ENCODE assay signal across 16 cellular contexts in the genomic region with DNA sequence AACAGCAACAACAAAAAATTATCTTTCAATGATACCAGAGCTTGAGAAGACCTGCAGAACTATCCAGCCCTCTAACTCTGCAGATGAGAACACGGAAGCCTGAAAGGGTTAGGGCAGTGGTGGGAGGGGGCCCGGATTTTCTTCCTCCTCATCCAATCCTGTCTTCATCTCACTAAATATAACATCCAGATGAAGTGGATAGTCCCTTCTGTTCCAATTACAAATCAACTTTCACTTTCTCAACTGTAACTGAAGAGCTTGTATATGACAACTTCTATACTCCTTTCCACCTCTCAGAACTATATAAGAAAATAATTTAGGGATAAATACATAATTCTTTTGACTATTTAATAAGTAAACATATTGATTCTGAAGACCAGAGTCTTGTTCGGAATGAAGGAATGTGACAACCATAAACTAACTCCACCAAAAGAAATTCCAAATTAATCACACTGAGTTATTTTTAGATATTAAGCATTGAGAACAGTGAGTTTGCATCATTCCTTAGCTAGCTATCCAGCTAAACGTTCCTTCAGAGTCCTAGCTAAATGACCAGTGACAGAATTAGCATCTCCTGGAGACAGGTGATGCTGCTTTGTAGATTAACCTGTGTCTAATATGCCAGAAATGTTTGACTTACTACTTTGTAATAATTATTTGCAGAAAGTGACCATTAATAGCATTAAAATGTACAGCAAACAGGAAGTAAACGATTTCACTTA. TPM values are rescaled to one million over a fixed set of nuclear protein-coding genes. Genes with fewer than 3 reads are reported as not detected.
DNase-seq lines count a peak whose midpoint lies in the region; ATAC-seq, FAIRE-seq and TF ChIP-seq lines count a peak whose summit lies in the region.
"Had no signal": no experiment of that assay in that cellular context is flagged by ENCODE, and none has a peak within 500 bp of the region (broad histone marks: within the 10 kb centered on the region; RNA-seq: fewer than 3 reads in every experiment).

No MANE protein-coding gene starts in this region.

- H3K4me2 ChIP-seq in K562 (ENCODE audit: insufficient read depth, low read length): no peak overlapping the region

- DNase-seq in EH (ENCODE audit: low read depth) (peak; percentile 66), K562 (ENCODE audit: extremely low read depth in 1 of 4, low spot score in 3 of 4) (no peak), heart right ventricle (no peak), sigmoid colon (no peak), dorsolateral prefrontal cortex (no peak), NCI-H187 treated with DMSO at 0.1 percent for 48 hours (lab: John Stamatoyannopoulos, UW) (no peak)
- no peak for DNase-seq in CD8-positive, alpha-beta memory T cell
- DNase-seq: activated CD4-positive, CD25-positive, alpha-beta regulatory T cell treated with anti-CD3 and anti-CD28 coated beads, Interleukin-2, amount 50 U/mL, for 72 hours; activated T-cell treated with anti-CD3 and anti-CD28 coated beads, Interleukin-2, amount 50 U/mL, for 72 hours; C1 segment of cervical spinal cord; foreskin keratinocyte; Kasumi-1; NCI-H2107; occipital lobe had no signal

- TF ChIP-seq EP300 in K562 (IDR thresholded peaks at IDR 0.05; ENCODE audit: low read length) (no peak), sigmoid colon (IDR thresholded peaks at IDR 0.05) (no peak)

- H3K9ac ChIP-seq in K562 (ENCODE audit: insufficient read depth in 1 of 2, low read depth in 2 of 2, low read length in 2 of 2): no peak overlapping the region

- H3K9me3 ChIP-seq in K562 (replicated peaks; ENCODE audit: control insufficient read depth, insufficient read depth, low read depth, low read length): no peaks in the 10 kb centered on the region
- H3K9me3 ChIP-seq in heart right ventricle: no peaks in the 10 kb centered on the region
- H3K9me3 ChIP-seq in sigmoid colon: no peaks in the 10 kb centered on the region
- H3K9me3 ChIP-seq in CD8-positive, alpha-beta memory T cell (ENCODE audit: low read length): no peaks in the 10 kb centered on the region

- H3K79me2 ChIP-seq in K562 (ENCODE audit: control insufficient read depth, insufficient read depth, low read length): no peaks in the 10 kb centered on the region

- H3K36me3 ChIP-seq in K562 (ENCODE audit: control insufficient read depth, insufficient read depth, low read length) (peaks cover 27% of the 10 kb centered on the region; the same call in 1 of the 3 replicates), heart right ventricle (peaks cover 0 to 24% (median 0%) of the 10 kb centered on the region in 9 donors), sigmoid colon (peaks cover 0 to 4% (median 1%) of the 10 kb centered on the region in 4 donors)
- H3K36me3 ChIP-seq in CD8-positive, alpha-beta memory T cell (ENCODE audit: insufficient read depth, low read length): no peaks in the 10 kb centered on the region

- H3K9me1 ChIP-seq in K562 (ENCODE audit: control insufficient read depth, insufficient read depth, low read length): no peaks in the 10 kb centered on the region

- no peak overlapping the region for H2AFZ ChIP-seq in K562 (ENCODE audit: low read depth, low read length)

- in situ Hi-C loops in K562 (cut with MboI): no loop called here

- H3K9me3 Mint-ChIP-seq in CD8-positive, alpha-beta memory T cell: no peaks in the 10 kb centered on the region
- H3K9me3 Mint-ChIP-seq: activated T-cell treated with anti-CD3 and anti-CD28 coated beads, Interleukin-2, amount 50 U/mL, for 72 hours had no signal

- H3K4me3 ChIP-seq in K562 (no peak overlapping the region), heart right ventricle (peak overlapping the region in 9 of 10 donors; percentile 8 to 45 (median 26)), sigmoid colon (peak overlapping the region in 3 of 4 donors; percentile 14 to 30 (median 19)), dorsolateral prefrontal cortex (peak overlapping the region in 1 of 59 donors; percentile 9)
- no peak overlapping the region for H3K4me3 ChIP-seq in CD8-positive, alpha-beta memory T cell (ENCODE audit: low read length)

- no peak for TF ChIP-seq POLR2A in K562 (conservative IDR thresholded peaks at IDR 0.05)
- no peak for TF ChIP-seq POLR2A in sigmoid colon (IDR thresholded peaks at IDR 0.05)

- no TSS peak for BruUV-seq in K562 (replicated peaks; lab: Mats Ljungman, UMichigan)

- CTCF ChIA-PET in K562 (lab: Yijun Ruan, JAX; ENCODE audit: low intra/inter-chr PET ratio): no interaction called here
- CTCF ChIA-PET in CD8-positive, alpha-beta memory T cell (lab: Charles Lee): no interaction called here

- H3K4me1 Mint-ChIP-seq in CD8-positive, alpha-beta memory T cell: peaks cover 10 to 22% (median 15%) of the 10 kb centered on the region in 3 donors

- intact Hi-C loops in K562 (cut with micrococcal nuclease): no loop called here
- intact Hi-C loops in heart right ventricle (cut with DNase I): no loop called here
- intact Hi-C loops in sigmoid colon (cut with DNase I): no loop called here
- intact Hi-C loops in dorsolateral prefrontal cortex (cut with DNase I): no loop called here

- H3K27ac ChIP-seq in K562 (ENCODE audit: extremely low read depth, low read depth, low read length) (no peak overlapping the region), heart right ventricle (peak overlapping the region; percentile 24 to 85 (median 72)), sigmoid colon (peak overlapping the region; percentile 3 to 66 (median 60)), dorsolateral prefrontal cortex (no peak overlapping the region)
- no peak overlapping the region for H3K27ac ChIP-seq in CD8-positive, alpha-beta memory T cell (ENCODE audit: low read depth, low read length)
- H3K27ac ChIP-seq: foreskin keratinocyte had no signal

- ATAC-seq in K562 (0 out of 3 replicates have a peak, but pooled peaks have one; percentile 22), heart right ventricle (peak; percentile 64 to 83 (median 75)), GM21526 (IDR thresholded peaks at IDR 0.05; ENCODE audit: low FRiP score, unreplicated experiment) (no peak)
- ATAC-seq: activated T-cell treated with anti-CD3 and anti-CD28 coated beads, Interleukin-2, amount 50 U/mL, for 72 hours; foreskin keratinocyte; left lobe of liver had no signal

- H3K27me3 ChIP-seq in K562 (ENCODE audit: control insufficient read depth in 2 of 2, insufficient read depth in 2 of 2, low read length in 2 of 2) (no peaks in the 10 kb centered on the region), heart right ventricle (no peaks in the 10 kb centered on the region), sigmoid colon (no peaks in the 10 kb centered on the region), dorsolateral prefrontal cortex (no peaks in the 10 kb centered on the region)
- H3K27me3 ChIP-seq in CD8-positive, alpha-beta memory T cell (ENCODE audit: insufficient read depth, low read length, poor library complexity, severe bottlenecking): no peaks in the 10 kb centered on the region
- H3K27me3 ChIP-seq: foreskin keratinocyte had no signal

- H3K27ac Mint-ChIP-seq in CD8-positive, alpha-beta memory T cell: no peak overlapping the region
- H3K27ac Mint-ChIP-seq: activated T-cell treated with anti-CD3 and anti-CD28 coated beads, Interleukin-2, amount 50 U/mL, for 72 hours had no signal

- H3K4me1 ChIP-seq in K562 (replicated peaks in 1 of 2; ENCODE audit: control insufficient read depth in 2 of 2, insufficient read depth in 2 of 2, low read length in 2 of 2) (no peaks in the 10 kb centered on the region), heart right ventricle (peaks cover 0 to 32% (median 17%) of the 10 kb centered on the region in 9 donors), sigmoid colon (peaks cover 0 to 22% (median 18%) of the 10 kb centered on the region in 4 donors)
- H3K4me1 ChIP-seq in CD8-positive, alpha-beta memory T cell (ENCODE audit: insufficient read depth, low read length): no peaks in the 10 kb centered on the region
- H3K4me1 ChIP-seq: foreskin keratinocyte had no signal

- peaks cover 4 to 36% (median 10%) of the 10 kb centered on the region in 3 donors for H3K36me3 Mint-ChIP-seq in CD8-positive, alpha-beta memory T cell

- POLR2A ChIA-PET in K562 (lab: Yijun Ruan, JAX): interaction anchor here (0.9 to 1.1 kb wide), 4 partner anchors 10 to 150 kb away, joined by 3 read pairs; no protein-coding TSS in a partner anchor
- POLR2A ChIA-PET in CD8-positive, alpha-beta memory T cell (lab: Charles Lee): no interaction called here

- 73% methylated on average over 5 of the region's 5 CpGs for WGBS in K562 (ENCODE audit: insufficient coverage, low coverage, missing lambda C conversion rate)
- 25 to 31% methylated on average over 5 of the region's 5 CpGs for WGBS in heart right ventricle, 2 donors
- WGBS in sigmoid colon, 2 donors: 64 to 69% methylated on average over 5 of the region's 5 CpGs

- no peak for TF ChIP-seq CTCF in K562 (IDR thresholded peaks at IDR 0.05 in 2 of 3, conservative IDR thresholded peaks at IDR 0.05 in 1 of 3; ENCODE audit: insufficient read depth in 2 of 3, low read depth in 1 of 3, low read length in 3 of 3)
- TF ChIP-seq CTCF in heart right ventricle (IDR thresholded peaks at IDR 0.05): no peak
- no peak for TF ChIP-seq CTCF in sigmoid colon (IDR thresholded peaks at IDR 0.05)
- no peak for TF ChIP-seq CTCF in dorsolateral prefrontal cortex (IDR thresholded peaks at IDR 0.05 in 54 of 56, conservative IDR thresholded peaks at IDR 0.05 in 2 of 56; ENCODE audit: low read depth in 1 of 56, partially characterized antibody in 56 of 56)

- FAIRE-seq in K562 (lab: Jason Lieb, UNC): no peak

- no peaks in the 10 kb centered on the region for H4K20me1 ChIP-seq in K562 (replicated peaks; ENCODE audit: control insufficient read depth, insufficient read depth, low read length)

- no peak for TF ChIP-seq RAD21 in K562 (CRISPR knock-in tag; conservative IDR thresholded peaks at IDR 0.05 in 1 of 2, IDR thresholded peaks at IDR 0.05 in 1 of 2)

- H3K27me3 Mint-ChIP-seq in CD8-positive, alpha-beta memory T cell: peaks cover 0 to 2% of the 10 kb centered on the region in 2 donors

- H3K4me3 Mint-ChIP-seq in CD8-positive, alpha-beta memory T cell: no peak overlapping the region
- H3K4me3 Mint-ChIP-seq: activated T-cell treated with anti-CD3 and anti-CD28 coated beads, Interleukin-2, amount 50 U/mL, for 72 hours had no signal

RNA-seq across cellular contexts. Expression of a gene that starts 32.7 kb away (rescaled TPM):
- total RNA-seq in K562 (2011; cell fraction: chromatin; rRNA removed; ENCODE audit: low replicate concordance): 11.0 and 11.3 TPM in 2 replicates
- 15.0 and 17.7 TPM in 2 replicates for total RNA-seq in K562 (2011; cell fraction: nucleolus; rRNA removed)
- total RNA-seq in K562 (2011; cell fraction: nucleoplasm; rRNA removed): 14.9 and 19.2 TPM in 2 replicates
- total RNA-seq in K562 (2014; rRNA removed) (8.9 and 12.1 TPM in 2 replicates), K562 (2014; rRNA removed; fragmentation: Illumina TruSeq; extraction: Trizol) (7.7 and 9.1 TPM in 2 replicates), K562 (2015; rRNA removed; fragmentation: Illumina TruSeq; extraction: Trizol) (6.3 and 7.5 TPM in 2 replicates), K562 (2021) (8.8 and 9.9 TPM in 2 replicates), heart right ventricle (1 to 10 TPM; 2.2 to 4.0 (median 3.4) TPM), sigmoid colon (1 to 10 TPM; 5.6 to 8.6 (median 7.9) TPM), dorsolateral prefrontal cortex (1 to 10 TPM; 1.3 to 5.3 (median 3.1) TPM)
- polyA plus RNA-seq in K562 (2011; rRNA removed) (9.1 and 9.2 TPM in 2 replicates), K562 (2014; fragmentation: Illumina TruSeq; extraction: Trizol) (7.7 and 8.9 TPM in 2 replicates), K562 (2014; fragmentation: Nextera tagmentation; extraction: Ambion mirVana) (not detected), K562 (2014; rRNA removed) (9.6 and 11.6 TPM in 2 replicates), heart right ventricle (1 to 10 TPM; 2.8 to 5.6 TPM), sigmoid colon (1 to 10 TPM; 1.4 to 6.5 (median 1.8) TPM)
- 9.0 and 10.1 TPM in 2 replicates for polyA plus RNA-seq in K562 (2011; cell fraction: cytosol; rRNA removed)
- 4.7 and 5.3 TPM in 2 replicates for polyA plus RNA-seq in K562 (2011; cell fraction: nucleus; rRNA removed)
- polyA plus RNA-seq in K562 (2012): 0.12 TPM in 1 of 2 replicates, not detected in the other
- polyA minus RNA-seq in K562 (2011; rRNA and poly(A)+ RNA removed): 7.0 and 7.3 TPM in 2 replicates
- 3.8 and 4.8 TPM in 2 replicates for polyA minus RNA-seq in K562 (2011; cell fraction: cytosol; rRNA and poly(A)+ RNA removed)
- polyA minus RNA-seq in K562 (2011; cell fraction: nucleus; rRNA and poly(A)+ RNA removed): 7.0 and 9.7 TPM in 2 replicates
- 1 to 10 TPM; 4.6 to 5.5 TPM for total RNA-seq in CD8-positive, alpha-beta memory T cell
- 0.31 TPM for polyA plus RNA-seq in CD8-positive, alpha-beta memory T cell

RNA-seq across cellular contexts. Expression of a gene that starts 58.6 kb away (rescaled TPM):
- total RNA-seq in K562 (2011; cell fraction: chromatin; rRNA removed; ENCODE audit: low replicate concordance): not detected in 2 replicates
- not detected in 2 replicates for total RNA-seq in K562 (2011; cell fraction: nucleolus; rRNA removed)
- not detected in 2 replicates for total RNA-seq in K562 (2011; cell fraction: nucleoplasm; rRNA removed)
- total RNA-seq in K562 (2014; rRNA removed) (not detected in 2 replicates), K562 (2014; rRNA removed; fragmentation: Illumina TruSeq; extraction: Trizol) (not detected in 2 replicates), K562 (2015; rRNA removed; fragmentation: Illumina TruSeq; extraction: Trizol) (not detected in 2 replicates), K562 (2021) (0.11 and 0.22 TPM in 2 replicates), heart right ventricle (100 to 1,000 TPM; 150 to 285 (median 160) TPM), sigmoid colon (100 to 1,000 TPM; 125 to 357 (median 195) TPM), dorsolateral prefrontal cortex (10 to 100 TPM in 109 of 120 experiments, 1 to 10 TPM in 11; 5.8 to 55.7 (median 18.4) TPM)
- polyA plus RNA-seq in K562 (2011; rRNA removed) (0.04 TPM in 1 of 2 replicates, not detected in the other), K562 (2014; fragmentation: Illumina TruSeq; extraction: Trizol) (not detected in 2 replicates), K562 (2014; fragmentation: Nextera tagmentation; extraction: Ambion mirVana) (not detected), K562 (2014; rRNA removed) (not detected in 2 replicates), heart right ventricle (100 to 1,000 TPM; 148 to 687 TPM), sigmoid colon (10 to 100 TPM in 2 of 3 donors, 1 to 10 TPM in 1; 3.2 to 40.6 (median 17.4) TPM)
- not detected in 2 replicates for polyA plus RNA-seq in K562 (2011; cell fraction: cytosol; rRNA removed)
- not detected in 2 replicates for polyA plus RNA-seq in K562 (2011; cell fraction: nucleus; rRNA removed)
- polyA plus RNA-seq in K562 (2012): 0.08 TPM in 2 replicates
- not detected in 2 replicates for polyA minus RNA-seq in K562 (2011; rRNA and poly(A)+ RNA removed)
- not detected in 2 replicates for polyA minus RNA-seq in K562 (2011; cell fraction: cytosol; rRNA and poly(A)+ RNA removed)
- polyA minus RNA-seq in K562 (2011; cell fraction: nucleus; rRNA and poly(A)+ RNA removed): not detected in 2 replicates
- 1 to 10 TPM; 5.9 to 6.1 TPM for total RNA-seq in CD8-positive, alpha-beta memory T cell
- polyA plus RNA-seq in CD8-positive, alpha-beta memory T cell: 3.1 TPM

Comparison
In these comparisons a context has a peak if more than half of its experiments do, and no peak if none do; other contexts are left out.
1. H3K27ac ChIP-seq: peak in heart right ventricle (10 of 10) and sigmoid colon (4 of 4); none in K562 (single experiment), dorsolateral prefrontal cortex (0 of 59) and CD8-positive, alpha-beta memory T cell (single experiment).
2. H3K4me3 ChIP-seq: peak in heart right ventricle (9 of 10) and sigmoid colon (3 of 4); none in K562 (single experiment) and CD8-positive, alpha-beta memory T cell (single experiment).
3. RNA of a gene that starts 58.6 kb away (total RNA-seq): 125 to 357 TPM in sigmoid colon, 150 to 285 TPM in heart right ventricle, 5.8 to 55.7 TPM in dorsolateral prefrontal cortex and 5.9 to 6.1 TPM in CD8-positive, alpha-beta memory T cell; 0.11 to 0.22 TPM in K562; every median in the first group is over 4 times any median in the second.